In genomic region chr1:33127001-33127823, GRCh38 we compare ENCODE assay signal across 1 cellular context.
TF ChIP-seq lines count a peak whose summit lies in the region.

No MANE protein-coding gene starts in this region.

TF ChIP-seq in WTC11, 78 proteins besides CTCF, POLR2A, EP300 and RAD21 (continued from another document):
- TF ChIP-seq CDX4 (CRISPR knock-in tag; IDR thresholded peaks at IDR 0.05; ENCODE audit: borderline replicate concordance) = no peak
- TF ChIP-seq ZNF512 (CRISPR knock-in tag; IDR thresholded peaks at IDR 0.05; ENCODE audit: borderline replicate concordance) = no peak
- no peak for TF ChIP-seq USF2 (CRISPR knock-in tag; IDR thresholded peaks at IDR 0.05)
- no peak for TF ChIP-seq NFE2L1 (CRISPR knock-in tag; IDR thresholded peaks at IDR 0.05)
- TF ChIP-seq ARID4B (CRISPR knock-in tag; IDR thresholded peaks at IDR 0.05; ENCODE audit: borderline replicate concordance) = no peak
- TF ChIP-seq NR3C1 (CRISPR knock-in tag; conservative IDR thresholded peaks at IDR 0.05; ENCODE audit: low read depth) = no peak
- no peak for TF ChIP-seq CBFB (CRISPR knock-in tag; IDR thresholded peaks at IDR 0.05; ENCODE audit: low read depth)
- TF ChIP-seq ERG (CRISPR knock-in tag; IDR thresholded peaks at IDR 0.05) = no peak
- peak; percentile 58; the same call in 1 of the 2 replicates for TF ChIP-seq MYBL2 (CRISPR knock-in tag; IDR thresholded peaks at IDR 0.05)
- TF ChIP-seq TEAD4 (CRISPR knock-in tag; IDR thresholded peaks at IDR 0.05) = no peak
- no peak for TF ChIP-seq ZNF671 (CRISPR knock-in tag; IDR thresholded peaks at IDR 0.05)
- no peak for TF ChIP-seq ELF4 (CRISPR knock-in tag; IDR thresholded peaks at IDR 0.05; ENCODE audit: low read depth)
- no peak for TF ChIP-seq PRRX2 (CRISPR knock-in tag; IDR thresholded peaks at IDR 0.05)
- no peak for TF ChIP-seq ATF6 (CRISPR knock-in tag; IDR thresholded peaks at IDR 0.05)
- no peak for TF ChIP-seq NR2C2 (CRISPR knock-in tag; IDR thresholded peaks at IDR 0.05)
- TF ChIP-seq MXD4 (CRISPR knock-in tag; IDR thresholded peaks at IDR 0.05; ENCODE audit: borderline replicate concordance) = no peak
- peak; percentile 66; the same call in 1 of the 2 replicates for TF ChIP-seq CREM (CRISPR knock-in tag; IDR thresholded peaks at IDR 0.05)
- no peak for TF ChIP-seq ZNF281 (CRISPR knock-in tag; IDR thresholded peaks at IDR 0.05)
- TF ChIP-seq TCF7 (CRISPR knock-in tag; IDR thresholded peaks at IDR 0.05; ENCODE audit: low read depth) = no peak
- TF ChIP-seq GRHL2 (CRISPR knock-in tag; IDR thresholded peaks at IDR 0.05; ENCODE audit: insufficient replicate concordance, severe bottlenecking) = no peak
- peak; percentile 58; the same call in 1 of the 2 replicates for TF ChIP-seq ZNF232 (CRISPR knock-in tag; IDR thresholded peaks at IDR 0.05)
- no peak for TF ChIP-seq E2F5 (CRISPR knock-in tag; IDR thresholded peaks at IDR 0.05)
- TF ChIP-seq RORB (CRISPR knock-in tag; IDR thresholded peaks at IDR 0.05) = no peak
- TF ChIP-seq ATF3 (CRISPR knock-in tag; conservative IDR thresholded peaks at IDR 0.05) = no peak
- TF ChIP-seq RELA (CRISPR knock-in tag; IDR thresholded peaks at IDR 0.05; ENCODE audit: borderline replicate concordance) = no peak
- no peak for TF ChIP-seq ZNF317 (CRISPR knock-in tag; IDR thresholded peaks at IDR 0.05; ENCODE audit: borderline replicate concordance, low read depth)
- no peak for TF ChIP-seq USF1 (CRISPR knock-in tag; IDR thresholded peaks at IDR 0.05)
- TF ChIP-seq ESRRA (CRISPR knock-in tag; IDR thresholded peaks at IDR 0.05; ENCODE audit: borderline replicate concordance) = no peak
- peak; percentile 66 for TF ChIP-seq NFYB (CRISPR knock-in tag; conservative IDR thresholded peaks at IDR 0.05; ENCODE audit: low read depth)
- TF ChIP-seq TEAD1 (CRISPR knock-in tag; IDR thresholded peaks at IDR 0.05) = peak; percentile 92
- no peak for TF ChIP-seq MLX (CRISPR knock-in tag; IDR thresholded peaks at IDR 0.05)
- peak; percentile 78 for TF ChIP-seq SP1 (CRISPR knock-in tag; conservative IDR thresholded peaks at IDR 0.05)
